10 cellular contexts compared by ENCODE assay signal in the genomic region with DNA sequence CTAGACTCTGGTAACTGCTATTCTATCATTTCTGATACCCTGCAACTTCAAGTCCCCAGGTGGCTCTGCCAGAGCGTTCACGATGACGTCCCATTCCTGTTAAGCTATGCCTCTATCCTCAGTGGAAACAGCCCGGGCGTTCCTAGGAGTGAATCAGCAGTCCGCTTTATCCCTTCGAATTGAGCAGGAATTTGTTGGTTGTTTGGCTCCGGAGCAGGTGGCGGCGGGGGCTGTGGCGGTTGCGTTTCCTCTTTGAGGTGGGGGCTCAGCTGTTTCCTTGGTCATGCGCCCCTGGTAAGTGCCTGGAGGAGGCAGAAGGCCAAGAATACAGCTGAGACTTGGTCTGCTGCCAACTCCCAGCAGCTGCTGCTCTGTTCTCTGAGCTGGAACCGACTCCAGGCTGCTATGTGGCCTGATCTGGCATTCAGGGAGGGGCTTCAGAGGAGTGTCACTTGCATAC. TPM values are rescaled to one million over a fixed set of nuclear protein-coding genes. Genes with fewer than 3 reads are reported as not detected.
DNase-seq lines count a peak whose midpoint lies in the region; ATAC-seq, FAIRE-seq and TF ChIP-seq lines count a peak whose summit lies in the region.
"Had no signal": no experiment of that assay in that cellular context is flagged by ENCODE, and none has a peak within 500 bp of the region (broad histone marks: within the 10 kb centered on the region; RNA-seq: fewer than 3 reads in every experiment).

No MANE protein-coding gene starts in this region.

- RAD21 ChIA-PET in GM12878 (lab: Charles Lee; ENCODE audit: unreplicated experiment) = no interaction called here

- H4K8ac ChIP-seq in H9 (replicated peaks; ENCODE audit: insufficient read length, low read depth, low read length) = no peak overlapping the region

- H3K79me2 ChIP-seq in H9 (ENCODE audit: insufficient read depth, low read length) (no peaks in the 10 kb centered on the region), GM12878 (ENCODE audit: control insufficient read depth, insufficient read depth, low read length) (no peaks in the 10 kb centered on the region)

- H4K5ac ChIP-seq in H9 (ENCODE audit: insufficient read length, low read depth, low read length) = no peak overlapping the region

- TF ChIP-seq RAD21 in GM12878 (IDR thresholded peaks at IDR 0.05; ENCODE audit: insufficient read depth, low read depth, low read length) = no peak

- no TSS peak for BruUV-seq in GM12878 (replicated peaks; lab: Mats Ljungman, UMichigan)

- H3K4me1 ChIP-seq in H9 (ENCODE audit: insufficient read depth, low read length) (no peaks in the 10 kb centered on the region; the same call in 1 of the 2 replicates), GM12878 (ENCODE audit: control insufficient read depth, insufficient read depth, low read length) (peaks cover 4% of the 10 kb centered on the region; the same call in 1 of the 2 replicates), transverse colon (no peaks in the 10 kb centered on the region)

- no peak overlapping the region for H3K23ac ChIP-seq in H9 (ENCODE audit: insufficient read length, low read depth, low read length)

- H3K4me3 ChIP-seq in GM12878 (no peak overlapping the region), transverse colon (no peak overlapping the region)

- DNase-seq in Ammon's horn (ENCODE audit: low spot score) (peak; percentile 91), H9 (peak; percentile 66), NCI-H1694 treated with DMSO at 0.1 percent for 48 hours (lab: John Stamatoyannopoulos, UW) (peak; percentile 81), GM12878 (ENCODE audit: low read depth, low spot score) (peak; percentile 2), left lobe of liver (ENCODE audit: low spot score) (peak; percentile 57), transverse colon (no peak), SKM-1 (lab: John Stamatoyannopoulos, UW; ENCODE audit: unreplicated experiment) (no peak), RWPE1 (ENCODE audit: low spot score) (no peak)

- H3K14ac ChIP-seq in H9 (ENCODE audit: insufficient read depth, low read length) = no peak overlapping the region; the same call in 1 of the 2 replicates

- H3K56ac ChIP-seq in H9 (ENCODE audit: insufficient read length, low read depth, low read length) = no peak overlapping the region

- no peaks in the 10 kb centered on the region for H3K27me3 Mint-ChIP-seq in H9 (ENCODE audit: low read depth)

- no CpG with 5 or more reads among the region's 14 CpGs for WGBS in H9 (ENCODE audit: extremely low coverage, insufficient read length, low lambda C conversion rate)
- WGBS in GM12878 (ENCODE audit: insufficient coverage, insufficient replicate concordance, low lambda C conversion rate, missing lambda C conversion rate) = 5% methylated on average over 14 of the region's 14 CpGs
- 17% methylated on average over 14 of the region's 14 CpGs; no CpG with 5 or more reads in 1 of the 2 donors for WGBS in transverse colon (ENCODE audit: low coverage in 1 of 2), 2 donors

- no peaks in the 10 kb centered on the region for H3K27me3 ChIP-seq in H9 (ENCODE audit: insufficient read depth, low read length)
- H3K27me3 ChIP-seq in GM12878 (replicated peaks in 1 of 2; ENCODE audit: control insufficient read depth in 2 of 2, insufficient read depth in 2 of 2, low read length in 1 of 2) = peaks cover 0 to 2% of the 10 kb centered on the region in 2 experiments; a peak in 1 of 4 replicates
- H3K27me3 ChIP-seq in transverse colon = no peaks in the 10 kb centered on the region

- H3K36me3 ChIP-seq in GM12878 (ENCODE audit: control insufficient read depth in 2 of 2, insufficient read depth in 2 of 2, low read length in 1 of 2) (no peaks in the 10 kb centered on the region), transverse colon (no peaks in the 10 kb centered on the region)

- POLR2A ChIA-PET in GM12878 (lab: Charles Lee) (interaction anchor here (1.0 kb wide), 1 partner anchor 61 kb away, joined by 3 read pairs; no protein-coding TSS in a partner anchor), RWPE1 (lab: Yijun Ruan, JAX; ENCODE audit: low non-redundant PET) (no interaction called here)

- no peak overlapping the region for H3K4ac ChIP-seq in H9 (ENCODE audit: low read depth, low read length)

- H3K4me2 ChIP-seq in H9 (ENCODE audit: insufficient read depth, insufficient read length, low read length) (no peak overlapping the region), GM12878 (ENCODE audit: control insufficient read depth, insufficient read depth) (no peak overlapping the region)

- H3K23me2 ChIP-seq in H9 (ENCODE audit: insufficient read length, low read depth, low read length, poor library complexity, severe bottlenecking) = no peaks in the 10 kb centered on the region

- H2AFZ ChIP-seq in H9 (ENCODE audit: low read length) = no peak overlapping the region
- peak overlapping the region; percentile 9; the same call in 1 of the 2 replicates for H2AFZ ChIP-seq in GM12878 (ENCODE audit: control insufficient read depth, low read depth, low read length)

- H3K9ac ChIP-seq in H9 (ENCODE audit: extremely low read depth, insufficient read length, low read length) = no peak overlapping the region
- H3K9ac ChIP-seq in GM12878 (ENCODE audit: control insufficient read depth, insufficient read depth, low read length) = no peak overlapping the region

- no peak for TF ChIP-seq EP300 in GM12878 (IDR thresholded peaks at IDR 0.05; ENCODE audit: borderline replicate concordance in 1 of 2, control insufficient read depth in 1 of 2, low read depth in 2 of 2, low read length in 2 of 2)
- no peak for TF ChIP-seq EP300 in transverse colon (IDR thresholded peaks at IDR 0.05; ENCODE audit: low read depth)

- H2BK120ac ChIP-seq in H9 (ENCODE audit: low read depth, low read length, poor library complexity, severe bottlenecking) = no peak overlapping the region

- peaks cover 8 to 10% of the 10 kb centered on the region in 2 experiments; a peak in 1 of 4 replicates for H3K4me1 Mint-ChIP-seq in H9

- H2AK5ac ChIP-seq in H9 (ENCODE audit: insufficient read length, low read length) = no peak overlapping the region

- peak overlapping the region in 1 of 3 experiments; percentile 21; a peak in 1 of 7 replicates for H3K27ac Mint-ChIP-seq in H9

- H2BK20ac ChIP-seq in H9 (ENCODE audit: low read depth, low read length, poor library complexity, severe bottlenecking) = no peak overlapping the region

- SMC1A ChIA-PET in GM12878 (lab: Charles Lee; ENCODE audit: uncharacterized antibody, unreplicated experiment) = interaction anchor here (0.6 to 1.4 kb wide), 3 partner anchors 10 to 1389 kb away, joined by 3 to 4 read pairs (median 3); no protein-coding TSS in a partner anchor

- no peak overlapping the region for H3T11ph ChIP-seq in H9 (ENCODE audit: low read length)

- no peaks in the 10 kb centered on the region for H3K9me3 Mint-ChIP-seq in H9

- H3K9me3 ChIP-seq in H9 (ENCODE audit: control insufficient read depth, low read depth, low read length) = no peaks in the 10 kb centered on the region
- no peaks in the 10 kb centered on the region for H3K9me3 ChIP-seq in GM12878 (replicated peaks; ENCODE audit: control insufficient read depth, insufficient read depth, low read length)
- no peaks in the 10 kb centered on the region for H3K9me3 ChIP-seq in transverse colon

- H2BK5ac ChIP-seq in H9 (ENCODE audit: insufficient read length, low read length) = no peak overlapping the region

- TF ChIP-seq POLR2A in GM12878 (IDR thresholded peaks at IDR 0.05; ENCODE audit: low read depth, low read length) (no peak), transverse colon (IDR thresholded peaks at IDR 0.05) (no peak)

- no peaks in the 10 kb centered on the region for H3K36me3 Mint-ChIP-seq in H9 (ENCODE audit: insufficient read depth in 1 of 3, low read depth in 3 of 3)

- CTCF ChIA-PET in GM12878 (lab: Yijun Ruan, JAX) (no interaction called here), RWPE1 (lab: Yijun Ruan, JAX) (interaction anchor here (0.6 to 1.3 kb wide), 2 partner anchors 181 to 301 kb away, joined by 4 to 7 read pairs; no protein-coding TSS in a partner anchor)

- H4K20me1 ChIP-seq in H9 (ENCODE audit: control insufficient read depth, insufficient read depth, insufficient read length) (no peaks in the 10 kb centered on the region), GM12878 (ENCODE audit: control insufficient read depth, insufficient read depth) (no peaks in the 10 kb centered on the region)

- H3K4me3 Mint-ChIP-seq in H9 = no peak overlapping the region

- no peak overlapping the region for H2BK12ac ChIP-seq in H9 (ENCODE audit: insufficient read length, low read depth, low read length)

- TF ChIP-seq CTCF in H9 (conservative IDR thresholded peaks at IDR 0.05) (no peak), GM12878 (IDR thresholded peaks at IDR 0.05 in 2 of 3, conservative IDR thresholded peaks at IDR 0.05 in 1 of 3; ENCODE audit: control insufficient read depth in 2 of 3, extremely low read depth in 1 of 3, insufficient read depth in 1 of 3, low read depth in 3 of 3, low read length in 3 of 3) (no peak), transverse colon (IDR thresholded peaks at IDR 0.05) (no peak), RWPE1 (conservative IDR thresholded peaks at IDR 0.05; ENCODE audit: low read depth) (no peak)

- H3K27ac ChIP-seq in H9 (ENCODE audit: insufficient read length, low read depth, low read length) (no peak overlapping the region), GM12878 (ENCODE audit: control insufficient read depth, insufficient read depth) (no peak overlapping the region), transverse colon (no peak overlapping the region), RWPE1 (no peak overlapping the region)
- H3K27ac ChIP-seq: C4-2B had no signal

- no peak overlapping the region for H2BK15ac ChIP-seq in H9 (ENCODE audit: low read depth, low read length)

- no peak for FAIRE-seq in GM12878 (lab: Jason Lieb, UNC)

- ATAC-seq in GM12878 = peak; percentile 74
- peak; percentile 53 for ATAC-seq in left lobe of liver

- H3K18ac ChIP-seq in H9 (ENCODE audit: insufficient read length, low read depth, low read length) = no peak overlapping the region

- in situ Hi-C loops in GM12878 (cut with MboI) (no loop called here), transverse colon (cut with MboI; ENCODE audit: low pct_ligation_motif_present in 1 of 4, low pct_unique_long_range_greater_than_20kb in 1 of 4, low sequenced_read_pairs in 3 of 4) (no loop called here)

- H4K91ac ChIP-seq in H9 (ENCODE audit: insufficient read length, low read depth, low read length) = no peak overlapping the region

- no peaks in the 10 kb centered on the region for H3K79me1 ChIP-seq in H9 (ENCODE audit: insufficient read depth, low read depth, low read length, poor library complexity, severe bottlenecking)

- intact Hi-C loops in GM12878 (cut with micrococcal nuclease; ENCODE audit: unreplicated experiment) (no loop called here), transverse colon (cut with DNase I; ENCODE audit: low total_unique reads) (no loop called here)

RNA-seq across cellular contexts. Expression of a gene that starts 25.2 kb away (rescaled TPM):
- not detected in 2 replicates for total RNA-seq in H9 (2021)
- total RNA-seq in GM12878 (2013; cell fraction: nucleolus; rRNA removed) = not detected in 2 replicates
- not detected in 2 replicates for total RNA-seq in GM12878 (2014; rRNA removed)
- total RNA-seq in GM12878 (2014; rRNA removed; fragmentation: Illumina TruSeq; extraction: Trizol) = not detected in 2 replicates
- total RNA-seq in GM12878 (2021) = not detected in 2 replicates
- polyA plus RNA-seq in GM12878 (2011; ENCODE audit: low read depth) = not detected
- not detected in 2 replicates for polyA plus RNA-seq in GM12878 (2011; rRNA removed)
- polyA plus RNA-seq in GM12878 (2011; cell fraction: cytosol; rRNA removed) = not detected in 2 replicates
- polyA plus RNA-seq in GM12878 (2011; cell fraction: nucleus; rRNA removed) = not detected in 2 replicates
- polyA plus RNA-seq in GM12878 (2012) = not detected in 2 replicates
- polyA plus RNA-seq in GM12878 (2014; fragmentation: Illumina TruSeq; extraction: Trizol) = not detected in 2 replicates
- not detected for polyA plus RNA-seq in GM12878 (2014; fragmentation: Nextera tagmentation; extraction: Ambion mirVana)
- polyA plus RNA-seq in GM12878 (2014; rRNA removed) = not detected in 2 replicates
- not detected for polyA plus RNA-seq in GM12878 (2016; fragmentation: Nextera tagmentation; extraction: Ambion mirVana)
- not detected in 2 replicates for polyA minus RNA-seq in GM12878 (2011; rRNA and poly(A)+ RNA removed)
- polyA minus RNA-seq in GM12878 (2011; cell fraction: cytosol; rRNA and poly(A)+ RNA removed) = not detected in 2 replicates
- polyA minus RNA-seq in GM12878 (2011; cell fraction: nucleus; rRNA and poly(A)+ RNA removed) = not detected in 2 replicates
- total RNA-seq in left lobe of liver = 0.63 TPM
- under 1 TPM in 1 of 4 donors, not detected in 3; 0.32 TPM for total RNA-seq in transverse colon
- total RNA-seq: T-helper 2 cell treated with Interferon-gamma antibody and Interleukin-4, amounts not matched to agents 100 ng/mL and 5 ng/mL, for 36 hours had no signal

Comparison
In these comparisons a context has a peak if more than half of its experiments do, and no peak if none do; other contexts are left out.
1. DNase-seq: peak in Ammon's horn (single experiment), H9 (single experiment), NCI-H1694 treated with DMSO at 0.1 percent for 48 hours (single experiment), GM12878 (single experiment) and left lobe of liver (single experiment); none in transverse colon (single experiment), SKM-1 (single experiment) and RWPE1 (single experiment).